15 cellular contexts compared by ENCODE assay signal in the genomic region with DNA sequence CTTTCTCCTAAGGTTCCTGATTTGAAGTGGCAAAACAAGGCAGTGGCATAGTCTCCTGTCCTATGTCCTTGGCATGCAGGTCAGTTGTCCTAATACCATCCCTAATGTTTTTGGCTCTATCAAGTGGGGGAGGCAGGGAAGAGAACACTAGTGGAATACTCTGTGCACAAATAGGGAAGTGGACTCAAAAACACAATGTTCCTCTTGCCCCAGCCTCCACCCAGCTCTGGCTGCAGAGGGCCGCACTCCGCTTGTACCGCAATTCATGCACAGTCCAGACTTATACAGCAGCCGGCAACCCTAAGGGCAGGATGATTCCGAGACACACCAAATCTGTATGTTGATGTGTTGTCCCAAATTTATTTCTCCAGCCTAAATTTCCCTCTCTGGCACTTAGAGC. TPM values are rescaled to one million over a fixed set of nuclear protein-coding genes. Genes with fewer than 3 reads are reported as not detected.
DNase-seq lines count a peak whose midpoint lies in the region; ATAC-seq and TF ChIP-seq lines count a peak whose summit lies in the region.
"Had no signal": no experiment of that assay in that cellular context is flagged by ENCODE, and none has a peak within 500 bp of the region (broad histone marks: within the 10 kb centered on the region; RNA-seq: fewer than 3 reads in every experiment).

No MANE protein-coding gene starts in this region.

- no peak overlapping the region for H3K4me3 Mint-ChIP-seq in stimulated activated naive B cell treated with anti-CD40 and anti-IgM and Interleukin-4, amounts not matched to agents 10 μg/mL and 1 μg/mL and 100 μg/mL, for 72 hours
- no peak overlapping the region for H3K4me3 Mint-ChIP-seq in activated naive CD4-positive, alpha-beta T cell treated with anti-CD3 and anti-CD28 coated beads, Interleukin-2, amount 10 ng/mL, durations not matched to agents 7 days and 5 days
- H3K4me3 Mint-ChIP-seq: activated naive CD4-positive, alpha-beta T cell treated with anti-CD3 and anti-CD28 coated beads for 36 hours; effector memory CD8-positive, alpha-beta T cell; natural killer cell treated with Interleukin-12 subunit alpha and Interleukin-12 subunit beta and Interleukin-15 and Interleukin-18, amount 100 ng/mL, for 72 hours had no signal

- H3K27me3 ChIP-seq in HUES6 (ENCODE audit: control insufficient read depth, insufficient read depth, low read length) = no peaks in the 10 kb centered on the region
- H3K27me3 ChIP-seq in lung (ENCODE audit: control insufficient read depth, insufficient read depth) = no peaks in the 10 kb centered on the region

- TF ChIP-seq CTCF in lung (IDR thresholded peaks at IDR 0.05; ENCODE audit: control extremely low read depth, extremely low read depth) (no peak), GM20000 (IDR thresholded peaks at IDR 0.05; ENCODE audit: extremely low read depth, missing control alignments) (no peak)

- peak overlapping the region; percentile 95 for H3K9ac ChIP-seq in HUES6 (ENCODE audit: low read length)

- H3K36me3 Mint-ChIP-seq in stimulated activated naive B cell treated with anti-CD40 and anti-IgM and Interleukin-4, amounts not matched to agents 10 μg/mL and 1 μg/mL and 100 μg/mL, for 72 hours = peaks cover 0 to 14% of the 10 kb centered on the region in 2 donors
- peaks cover 21% of the 10 kb centered on the region for H3K36me3 Mint-ChIP-seq in activated naive CD4-positive, alpha-beta T cell treated with anti-CD3 and anti-CD28 coated beads, Interleukin-2, amount 10 ng/mL, durations not matched to agents 7 days and 5 days
- H3K36me3 Mint-ChIP-seq: natural killer cell treated with Interleukin-12 subunit alpha and Interleukin-12 subunit beta and Interleukin-15 and Interleukin-18, amount 100 ng/mL, for 72 hours had no signal

- H3K27ac ChIP-seq in HUES6 (ENCODE audit: low read depth, low read length) (no peak overlapping the region), cingulate gyrus (ENCODE audit: low read depth, low read length) (peak overlapping the region; percentile 90), lung (ENCODE audit: low read depth in 1 of 2, low read length in 1 of 2) (peak overlapping the region; percentile 62 to 92)

- DNase-seq in lung (ENCODE audit: low spot score) (no peak), GM20000 (ENCODE audit: low spot score) (no peak), NCI-H2107 treated with DMSO at 0.1 percent for 48 hours (lab: John Stamatoyannopoulos, UW; ENCODE audit: unreplicated experiment) (no peak)
- DNase-seq in stimulated activated naive B cell treated with anti-CD40 and anti-IgM and Interleukin-4, amounts not matched to agents 10 μg/mL and 1 μg/mL and 100 μg/mL, for 72 hours = no peak
- no peak for DNase-seq in activated naive CD4-positive, alpha-beta T cell treated with anti-CD3 and anti-CD28 coated beads, Interleukin-2, amount 10 ng/mL, durations not matched to agents 7 days and 5 days
- DNase-seq: activated CD4-positive, alpha-beta T cell treated with anti-CD3 and anti-CD28 coated beads for 4 hours; activated naive CD4-positive, alpha-beta T cell treated with anti-CD3 and anti-CD28 coated beads for 36 hours; COR-L47; effector memory CD8-positive, alpha-beta T cell; NCI-H2107; SHP77 had no signal

- H3K4me1 Mint-ChIP-seq in stimulated activated naive B cell treated with anti-CD40 and anti-IgM and Interleukin-4, amounts not matched to agents 10 μg/mL and 1 μg/mL and 100 μg/mL, for 72 hours = peaks cover 68 to 82% of the 10 kb centered on the region in 2 donors
- H3K4me1 Mint-ChIP-seq in activated naive CD4-positive, alpha-beta T cell treated with anti-CD3 and anti-CD28 coated beads, Interleukin-2, amount 10 ng/mL, durations not matched to agents 7 days and 5 days = peaks cover 61% of the 10 kb centered on the region

- H3K9me3 Mint-ChIP-seq in stimulated activated naive B cell treated with anti-CD40 and anti-IgM and Interleukin-4, amounts not matched to agents 10 μg/mL and 1 μg/mL and 100 μg/mL, for 72 hours = no peaks in the 10 kb centered on the region
- no peaks in the 10 kb centered on the region for H3K9me3 Mint-ChIP-seq in activated naive CD4-positive, alpha-beta T cell treated with anti-CD3 and anti-CD28 coated beads, Interleukin-2, amount 10 ng/mL, durations not matched to agents 7 days and 5 days
- H3K9me3 Mint-ChIP-seq: activated naive CD4-positive, alpha-beta T cell treated with anti-CD3 and anti-CD28 coated beads for 36 hours; effector memory CD8-positive, alpha-beta T cell; natural killer cell treated with Interleukin-12 subunit alpha and Interleukin-12 subunit beta and Interleukin-15 and Interleukin-18, amount 100 ng/mL, for 72 hours had no signal

- H3K4me3 ChIP-seq in HUES6 (ENCODE audit: low read depth, low read length) (no peak overlapping the region), lung (no peak overlapping the region)

- ATAC-seq in lung (ENCODE audit: insufficient read depth, low FRiP score) (no peak), GM21515 (IDR thresholded peaks at IDR 0.05; ENCODE audit: unreplicated experiment) (no peak)
- ATAC-seq in stimulated activated naive B cell treated with anti-CD40 and anti-IgM and Interleukin-4, amounts not matched to agents 10 μg/mL and 1 μg/mL and 100 μg/mL, for 72 hours (replicated peaks) = no peak
- ATAC-seq: effector memory CD8-positive, alpha-beta T cell; natural killer cell treated with Interleukin-12 subunit alpha and Interleukin-12 subunit beta and Interleukin-15 and Interleukin-18, amount 100 ng/mL, for 72 hours had no signal

- H3K27ac Mint-ChIP-seq in stimulated activated naive B cell treated with anti-CD40 and anti-IgM and Interleukin-4, amounts not matched to agents 10 μg/mL and 1 μg/mL and 100 μg/mL, for 72 hours = peak overlapping the region; percentile 79
- no peak overlapping the region for H3K27ac Mint-ChIP-seq in activated naive CD4-positive, alpha-beta T cell treated with anti-CD3 and anti-CD28 coated beads, Interleukin-2, amount 10 ng/mL, durations not matched to agents 7 days and 5 days
- H3K27ac Mint-ChIP-seq: activated naive CD4-positive, alpha-beta T cell treated with anti-CD3 and anti-CD28 coated beads for 36 hours had no signal

- WGBS in lung, 2 donors = 61 to 85% methylated on average over 5 of the region's 5 CpGs

- no peaks in the 10 kb centered on the region for H3K27me3 Mint-ChIP-seq in stimulated activated naive B cell treated with anti-CD40 and anti-IgM and Interleukin-4, amounts not matched to agents 10 μg/mL and 1 μg/mL and 100 μg/mL, for 72 hours
- no peaks in the 10 kb centered on the region for H3K27me3 Mint-ChIP-seq in activated naive CD4-positive, alpha-beta T cell treated with anti-CD3 and anti-CD28 coated beads, Interleukin-2, amount 10 ng/mL, durations not matched to agents 7 days and 5 days
- H3K27me3 Mint-ChIP-seq: effector memory CD8-positive, alpha-beta T cell; natural killer cell treated with Interleukin-12 subunit alpha and Interleukin-12 subunit beta and Interleukin-15 and Interleukin-18, amount 100 ng/mL, for 72 hours had no signal

- peaks cover 33% of the 10 kb centered on the region for H3K4me1 ChIP-seq in HUES6 (ENCODE audit: control insufficient read depth, insufficient read depth, low read length)
- peaks cover 3 to 10% of the 10 kb centered on the region in 2 donors for H3K4me1 ChIP-seq in lung (ENCODE audit: control insufficient read depth in 2 of 2, insufficient read depth in 2 of 2, low read length in 2 of 2)

- peaks cover 8% of the 10 kb centered on the region for H3K36me3 ChIP-seq in HUES6 (ENCODE audit: control insufficient read depth, insufficient read depth, low read length)
- H3K36me3 ChIP-seq in lung (ENCODE audit: control insufficient read depth in 2 of 2, insufficient read depth in 2 of 2, low read length in 2 of 2) = peaks cover 1 to 4% of the 10 kb centered on the region in 2 donors

- CTCF ChIA-PET in activated naive CD4-positive, alpha-beta T cell treated with anti-CD3 and anti-CD28 coated beads, Interleukin-2, amount 10 ng/mL, durations not matched to agents 7 days and 5 days (lab: Charles Lee) = interaction anchor here (1.0 to 15.2 kb wide), 6 partner anchors 9 to 202 kb away, joined by 3 to 233 read pairs (median 10); a partner anchor contains a TSS

- H3K9me3 ChIP-seq in HUES6 (ENCODE audit: control insufficient read depth, insufficient read depth, low read depth, low read length) (no peaks in the 10 kb centered on the region), lung (ENCODE audit: control insufficient read depth in 2 of 2, insufficient read depth in 1 of 2, low read length in 1 of 2) (no peaks in the 10 kb centered on the region)

RNA-seq across cellular contexts. Expression of a gene that starts 14.5 kb away (rescaled TPM):
- total RNA-seq in lung = 10 to 100 TPM; 41.6 to 60.6 TPM
- polyA plus RNA-seq in lung = 10 to 100 TPM; 59.7 to 88.0 TPM
